Comparison of ENCODE assay signal across 17 cellular contexts in genomic region chr11:26842458-26842841, GRCh38.
A peak's percentile ranks its signal among the peaks of the same experiment; 100 is the strongest.
DNase-seq lines count a peak whose midpoint lies in the region; ATAC-seq, FAIRE-seq and TF ChIP-seq lines count a peak whose summit lies in the region.
"Had no signal": no experiment of that assay in that cellular context is flagged by ENCODE, and none has a peak within 500 bp of the region (broad histone marks: within the 10 kb centered on the region; RNA-seq: fewer than 3 reads in every experiment).

No MANE protein-coding gene starts in this region.

- FAIRE-seq in D721Med (lab: Jason Lieb, UNC): no peak
- FAIRE-seq: colon, K562, urothelium cell line had no signal

- H3K27me3 ChIP-seq in RWPE2 (ENCODE audit: insufficient read depth, poor library complexity, severe bottlenecking) (no peaks in the 10 kb centered on the region), vagina (no peaks in the 10 kb centered on the region)

- H3K27me3 Mint-ChIP-seq in mesothelial cell of epicardium (ENCODE audit: low read depth): no peaks in the 10 kb centered on the region
- H3K27me3 Mint-ChIP-seq: activated naive CD8-positive, alpha-beta T cell treated with anti-CD3 and anti-CD28 coated beads for 36 hours; CD4-positive, alpha-beta memory T cell had no signal

- no peaks in the 10 kb centered on the region for H3K36me3 Mint-ChIP-seq in mesothelial cell of epicardium
- H3K36me3 Mint-ChIP-seq: activated naive CD8-positive, alpha-beta T cell treated with anti-CD3 and anti-CD28 coated beads for 36 hours; CD4-positive, alpha-beta memory T cell had no signal

- peaks cover 16% of the 10 kb centered on the region for H3K9me3 Mint-ChIP-seq in mesothelial cell of epicardium
- H3K9me3 Mint-ChIP-seq: activated naive CD8-positive, alpha-beta T cell treated with anti-CD3 and anti-CD28 coated beads for 36 hours had no signal

- DNase-seq in RWPE2 (ENCODE audit: low spot score) (no peak), fibroblast of gingiva (ENCODE audit: low read depth) (peak; percentile 80), mesothelial cell of epicardium (ENCODE audit: low spot score in 2 of 2, unreplicated experiment in 2 of 2) (no peak), vagina (ENCODE audit: extremely low spot score in 2 of 2) (no peak), D721Med (ENCODE audit: insufficient read length, low spot score) (no peak), 8988T (no peak)
- DNase-seq: activated naive CD8-positive, alpha-beta T cell treated with anti-CD3 and anti-CD28 coated beads for 36 hours; CD4-positive, alpha-beta memory T cell; GOT3; mucosa of descending colon; NCI-H1436 treated with DMSO at 0.1 percent for 48 hours; PC-3; stimulated activated CD4-positive, alpha-beta T cell treated with anti-CD3 and anti-CD28 coated beads, Interleukin-2, amount 100 ng/mL, for 48 hours had no signal

- H3K9me3 ChIP-seq in RWPE2 (ENCODE audit: severe bottlenecking) (no peaks in the 10 kb centered on the region), vagina (no peaks in the 10 kb centered on the region)
- H3K9me3 ChIP-seq: mucosa of descending colon had no signal

- intact Hi-C loops in vagina (cut with DNase I): no loop called here

- H3K36me3 ChIP-seq in RWPE2 (ENCODE audit: low read depth) (no peaks in the 10 kb centered on the region), vagina (no peaks in the 10 kb centered on the region)

- peak overlapping the region; percentile 58 for H3K27ac Mint-ChIP-seq in mesothelial cell of epicardium
- H3K27ac Mint-ChIP-seq: activated naive CD8-positive, alpha-beta T cell treated with anti-CD3 and anti-CD28 coated beads for 36 hours; CD4-positive, alpha-beta memory T cell had no signal

- H3K4me1 Mint-ChIP-seq in mesothelial cell of epicardium: peaks cover 22% of the 10 kb centered on the region
- H3K4me1 Mint-ChIP-seq: activated naive CD8-positive, alpha-beta T cell treated with anti-CD3 and anti-CD28 coated beads for 36 hours; CD4-positive, alpha-beta memory T cell had no signal

- H3K4me1 ChIP-seq in RWPE2 (ENCODE audit: insufficient read depth, poor library complexity, severe bottlenecking): peaks cover 6% of the 10 kb centered on the region
- peaks cover 60% of the 10 kb centered on the region for H3K4me1 ChIP-seq in vagina

- H3K27ac ChIP-seq in RWPE2 (ENCODE audit: poor library complexity, severe bottlenecking) (peak overlapping the region; percentile 44), vagina (peak overlapping the region; percentile 79)

- H3K4me3 ChIP-seq in RWPE2 (ENCODE audit: severe bottlenecking) (no peak overlapping the region), vagina (no peak overlapping the region)
- H3K4me3 ChIP-seq: K562, mucosa of descending colon had no signal

- TF ChIP-seq CTCF in RWPE2 (IDR thresholded peaks at IDR 0.05; ENCODE audit: poor library complexity, severe bottlenecking): no peak
- TF ChIP-seq CTCF in mesothelial cell of epicardium (IDR thresholded peaks at IDR 0.05; ENCODE audit: unreplicated experiment): no peak
- TF ChIP-seq CTCF in vagina (IDR thresholded peaks at IDR 0.05): no peak
- no peak for TF ChIP-seq CTCF in D721Med (IDR thresholded peaks at IDR 0.05; ENCODE audit: insufficient read depth, missing control alignments)

- no peak for TF ChIP-seq POLR2A in vagina (IDR thresholded peaks at IDR 0.05)

- H3K4me3 Mint-ChIP-seq in mesothelial cell of epicardium: no peak overlapping the region
- H3K4me3 Mint-ChIP-seq: activated naive CD8-positive, alpha-beta T cell treated with anti-CD3 and anti-CD28 coated beads for 36 hours; CD4-positive, alpha-beta memory T cell had no signal

- ATAC-seq in RWPE2 (ENCODE audit: low read depth) (no peak), GM21786 (IDR thresholded peaks at IDR 0.05; ENCODE audit: unreplicated experiment) (no peak)
- ATAC-seq: K562, mucosa of descending colon, PC-3 had no signal
